Comparison of ENCODE assay signal across 29 cellular contexts in the genomic region with DNA sequence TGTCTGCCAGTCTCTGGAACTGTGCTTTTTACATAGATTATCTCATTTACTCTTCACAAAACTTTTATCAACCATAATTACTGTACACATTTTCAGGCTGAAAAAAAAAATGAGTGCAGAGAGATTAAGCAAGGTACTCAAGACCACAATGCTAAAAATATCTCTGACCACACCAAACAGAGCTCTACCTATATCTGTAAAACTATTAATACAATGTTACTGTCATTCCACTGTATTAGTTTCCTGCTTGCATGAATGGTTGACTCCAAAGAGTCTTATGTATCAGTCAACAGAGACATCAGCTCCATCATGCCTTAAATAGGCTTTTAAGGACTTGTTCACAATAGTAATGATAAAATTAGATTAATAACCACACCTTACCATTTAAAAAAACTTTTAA.
A peak's percentile ranks its signal among the peaks of the same experiment; 100 is the strongest.
DNase-seq lines count a peak whose midpoint lies in the region; ATAC-seq and TF ChIP-seq lines count a peak whose summit lies in the region.
"Had no signal": no experiment of that assay in that cellular context is flagged by ENCODE, and none has a peak within 500 bp of the region (broad histone marks: within the 10 kb centered on the region; RNA-seq: fewer than 3 reads in every experiment).

No MANE protein-coding gene starts in this region.

- H3K27me3 ChIP-seq in heart left ventricle = no peaks in the 10 kb centered on the region
- H3K27me3 ChIP-seq: dorsolateral prefrontal cortex, left lung, ovary had no signal

- TF ChIP-seq CTCF in heart left ventricle (IDR thresholded peaks at IDR 0.05) = no peak

- H3K4me1 ChIP-seq in heart left ventricle = peaks cover 0 to 24% (median 0%) of the 10 kb centered on the region in 12 donors
- H3K4me1 ChIP-seq: HAP-1, left lung had no signal

- no peak for DNase-seq in heart left ventricle
- no peak for DNase-seq in cardiac septum (ENCODE audit: low spot score)
- no peak for DNase-seq in COR-L47 (lab: John Stamatoyannopoulos, UW)
- DNase-seq in activated effector memory CD4-positive, alpha-beta T cell treated with Interleukin-2 at 50 U/mL for 16 hours = no peak
- no peak for DNase-seq in NCI-H82 (lab: John Stamatoyannopoulos, UW)
- DNase-seq: 8988T; activated CD4-positive, alpha-beta T cell treated with anti-CD3 and anti-CD28 coated beads for 48 hours; activated CD8-positive, alpha-beta memory T cell treated with anti-CD3 and anti-CD28 coated beads, Interleukin-2, amount 10 ng/mL, durations not matched to agents 7 days and 5 days; anterior cingulate cortex; caudate nucleus; CD8-positive, alpha-beta T cell; dorsolateral prefrontal cortex; GF-D8; head of caudate nucleus; left lung; midbrain; NCI-H1436; NCI-H510A; NK-92 treated with Interleukin-12 subunit alpha and Interleukin-12 subunit beta, amount 100 ng/mL, for 24 hours; ovary; right cardiac atrium; stimulated activated CD4-positive, alpha-beta T cell treated with anti-CD3 and anti-CD28 coated beads, Interleukin-12 subunit alpha, Interleukin-12 subunit beta, amount 100 ng/mL, for 4 hours; stimulated activated CD4-positive, alpha-beta T cell treated with anti-CD3 and anti-CD28 coated beads, Interleukin-4, amount 100 ng/mL, for 4 hours; stimulated activated naive CD8-positive, alpha-beta T cell treated with anti-CD3 and anti-CD28 coated beads, Interleukin-15, Interleukin-2, amounts not matched to agents 100 U/mL and 50 U/mL, for 24 hours had no signal

- H3K27ac ChIP-seq in heart left ventricle = peak overlapping the region in 3 of 12 donors; percentile 6 to 28 (median 11)
- H3K27ac ChIP-seq: dorsolateral prefrontal cortex, left lung, ovary had no signal

- H3K9me3 ChIP-seq in heart left ventricle = peaks cover 0 to 3% (median 0%) of the 10 kb centered on the region in 12 donors
- H3K9me3 ChIP-seq: HAP-1, ovary had no signal

- ATAC-seq in heart left ventricle (peak in 3 of 4 donors; percentile 46 to 62 (median 51)), GM21390 (IDR thresholded peaks at IDR 0.05; ENCODE audit: unreplicated experiment) (peak; percentile 83), HG03159 (IDR thresholded peaks at IDR 0.05; ENCODE audit: unreplicated experiment) (peak; percentile 72), HG03097 (IDR thresholded peaks at IDR 0.05; ENCODE audit: low FRiP score, unreplicated experiment) (no peak)
- ATAC-seq: activated CD8-positive, alpha-beta memory T cell treated with anti-CD3 and anti-CD28 coated beads, Interleukin-2, amount 10 ng/mL, durations not matched to agents 7 days and 5 days; CD8-positive, alpha-beta T cell; K562; left lung; right cardiac atrium; stimulated activated naive CD8-positive, alpha-beta T cell treated with anti-CD3 and anti-CD28 coated beads, Interleukin-15, Interleukin-2, amounts not matched to agents 100 U/mL and 50 U/mL, for 24 hours had no signal

- no peak for TF ChIP-seq POLR2A in heart left ventricle (IDR thresholded peaks at IDR 0.05)

- H3K36me3 ChIP-seq in heart left ventricle = no peaks in the 10 kb centered on the region
- H3K36me3 ChIP-seq: HAP-1, left lung, ovary had no signal

- intact Hi-C loops in heart left ventricle (cut with DNase I) = no loop called here
- intact Hi-C loops in cardiac septum (cut with DNase I) = no loop called here

- H3K4me3 ChIP-seq in heart left ventricle = no peak overlapping the region
- H3K4me3 ChIP-seq: dorsolateral prefrontal cortex, HAP-1, K562, left lung, ovary had no signal
